ENCODE assay signal across 19 cellular contexts in the genomic region with DNA sequence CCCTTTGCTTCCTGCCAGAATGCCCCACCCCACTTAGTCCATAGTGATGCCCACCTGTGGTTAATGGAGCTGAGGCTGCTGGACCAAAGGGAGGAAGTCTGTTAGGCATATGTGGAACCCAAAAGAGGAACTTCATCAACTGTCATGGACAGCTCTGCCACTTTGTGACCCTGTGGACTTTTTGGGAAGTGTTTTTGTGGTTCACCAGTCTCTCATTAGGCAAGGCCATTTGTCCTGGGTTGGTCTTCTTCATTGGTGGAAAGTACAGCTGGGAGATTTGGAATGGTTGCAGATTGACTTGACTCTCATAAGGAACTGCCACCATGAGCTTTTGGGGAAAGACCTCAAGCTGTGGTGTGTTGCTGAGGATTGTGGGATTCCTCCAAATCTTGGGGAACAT. TPM values are rescaled to one million over a fixed set of nuclear protein-coding genes. Genes with fewer than 3 reads are reported as not detected.
A peak's percentile ranks its signal among the peaks of the same experiment; 100 is the strongest.
DNase-seq lines count a peak whose midpoint lies in the region; ATAC-seq and TF ChIP-seq lines count a peak whose summit lies in the region.
"Had no signal": no experiment of that assay in that cellular context is flagged by ENCODE, and none has a peak within 500 bp of the region (broad histone marks: within the 10 kb centered on the region; RNA-seq: fewer than 3 reads in every experiment).

No MANE protein-coding gene starts in this region.

- H3K27me3 ChIP-seq in heart left ventricle (peaks cover 0 to 11% (median 0%) of the 10 kb centered on the region in 9 donors), brain microvascular endothelial cell (replicated peaks) (no peaks in the 10 kb centered on the region)
- H3K27me3 ChIP-seq: thyroid gland had no signal

- H3K36me3 Mint-ChIP-seq in chondrocyte (ENCODE audit: low read depth) = no peaks in the 10 kb centered on the region
- H3K36me3 Mint-ChIP-seq: CD8-positive, alpha-beta T cell; stimulated activated effector memory CD8-positive, alpha-beta T cell treated with anti-CD3 and anti-CD28 coated beads, Interleukin-12 subunit alpha, Interleukin-12 subunit beta, amount 100 ng/mL, for 72 hours had no signal

- peaks cover 18% of the 10 kb centered on the region for H3K27me3 Mint-ChIP-seq in chondrocyte (ENCODE audit: low read depth)

- intact Hi-C loops in heart left ventricle (cut with DNase I) (no loop called here), cardiac septum (cut with DNase I) (no loop called here)

- DNase-seq in heart left ventricle = no peak
- no peak for DNase-seq in cardiac septum (ENCODE audit: low spot score)
- DNase-seq in SKM-1 treated with dmso at 0.1 percent for 144 hours (lab: John Stamatoyannopoulos, UW; ENCODE audit: unreplicated experiment) = peak; percentile 95
- no peak for DNase-seq in left lobe of liver (ENCODE audit: low spot score)
- no peak for DNase-seq in chondrocyte (ENCODE audit: low spot score)
- DNase-seq in GM20000 (ENCODE audit: low spot score) = no peak
- DNase-seq in brain microvascular endothelial cell = no peak
- DNase-seq: activated naive CD4-positive, alpha-beta T cell treated with anti-CD3 and anti-CD28 coated beads, Interleukin-2, amount 50 U/mL, for 16 hours; CD8-positive, alpha-beta T cell; foreskin melanocyte; NCI-H187; NCI-H446 treated with DMSO at 0.1 percent for 48 hours; thyroid gland had no signal

- peaks cover under 1% of the 10 kb centered on the region for H3K4me1 Mint-ChIP-seq in chondrocyte (ENCODE audit: low read depth)

- TF ChIP-seq CTCF in heart left ventricle (IDR thresholded peaks at IDR 0.05) (no peak), chondrocyte (IDR thresholded peaks at IDR 0.05) (no peak), GM20000 (IDR thresholded peaks at IDR 0.05; ENCODE audit: extremely low read depth, missing control alignments) (no peak), brain microvascular endothelial cell (IDR thresholded peaks at IDR 0.05; ENCODE audit: low read depth, low read length, missing control alignments) (no peak)

- peaks cover 0 to 13% (median 0%) of the 10 kb centered on the region in 12 donors for H3K4me1 ChIP-seq in heart left ventricle
- H3K4me1 ChIP-seq: thyroid gland had no signal

- H3K4me3 ChIP-seq in heart left ventricle = no peak overlapping the region
- no peak overlapping the region for H3K4me3 ChIP-seq in brain microvascular endothelial cell (ENCODE audit: low read depth, low read length)
- H3K4me3 ChIP-seq: SK-N-MC, thyroid gland had no signal

- ATAC-seq in heart left ventricle (peak in 3 of 4 donors; percentile 24 to 59 (median 26)), left lobe of liver (peak; percentile 17), GM21390 (IDR thresholded peaks at IDR 0.05; ENCODE audit: unreplicated experiment) (no peak)
- ATAC-seq: CD8-positive, alpha-beta T cell; stimulated activated effector memory CD8-positive, alpha-beta T cell treated with anti-CD3 and anti-CD28 coated beads, Interleukin-12 subunit alpha, Interleukin-12 subunit beta, amount 100 ng/mL, for 72 hours had no signal

- H3K27ac ChIP-seq in heart left ventricle = no peak overlapping the region
- no peak overlapping the region for H3K27ac ChIP-seq in brain microvascular endothelial cell
- H3K27ac ChIP-seq: SK-N-MC, thyroid gland had no signal

- no peak for TF ChIP-seq POLR2A in heart left ventricle (IDR thresholded peaks at IDR 0.05)

- no peak overlapping the region for H3K27ac Mint-ChIP-seq in chondrocyte (ENCODE audit: unreplicated experiment)
- H3K27ac Mint-ChIP-seq: CD8-positive, alpha-beta T cell; stimulated activated effector memory CD8-positive, alpha-beta T cell treated with anti-CD3 and anti-CD28 coated beads, Interleukin-12 subunit alpha, Interleukin-12 subunit beta, amount 100 ng/mL, for 72 hours had no signal

- no peaks in the 10 kb centered on the region for H3K36me3 ChIP-seq in heart left ventricle
- no peaks in the 10 kb centered on the region for H3K36me3 ChIP-seq in brain microvascular endothelial cell (replicated peaks)
- H3K36me3 ChIP-seq: thyroid gland had no signal

- no peaks in the 10 kb centered on the region for H3K9me3 ChIP-seq in heart left ventricle
- H3K9me3 ChIP-seq: thyroid gland had no signal

- peaks cover 3% of the 10 kb centered on the region for H3K9me3 Mint-ChIP-seq in chondrocyte (ENCODE audit: low read depth)
- H3K9me3 Mint-ChIP-seq: CD8-positive, alpha-beta T cell; stimulated activated effector memory CD8-positive, alpha-beta T cell treated with anti-CD3 and anti-CD28 coated beads, Interleukin-12 subunit alpha, Interleukin-12 subunit beta, amount 100 ng/mL, for 72 hours had no signal

- in situ Hi-C loops in brain microvascular endothelial cell (cut with HindIII; ENCODE audit: low pct_ligation_motif_present, low sequenced_read_pairs) = no loop called here

- no peak overlapping the region for H3K4me3 Mint-ChIP-seq in chondrocyte (ENCODE audit: unreplicated experiment)
- H3K4me3 Mint-ChIP-seq: CD8-positive, alpha-beta T cell; stimulated activated effector memory CD8-positive, alpha-beta T cell treated with anti-CD3 and anti-CD28 coated beads, Interleukin-12 subunit alpha, Interleukin-12 subunit beta, amount 100 ng/mL, for 72 hours had no signal

RNA-seq across cellular contexts. Expression of a gene that starts 31.9 kb away (rescaled TPM):
- not detected for total RNA-seq in heart left ventricle
- polyA plus RNA-seq in heart left ventricle = not detected
- not detected for total RNA-seq in cardiac septum
- total RNA-seq in left lobe of liver = not detected
- not detected in 3 replicates for total RNA-seq in chondrocyte
- total RNA-seq: CD8-positive, alpha-beta T cell; HT-29; liver; posterior vena cava; thyroid gland had no signal
- polyA plus RNA-seq: liver had no signal
